ENCODE assay signal across 33 cellular contexts in the genomic region with DNA sequence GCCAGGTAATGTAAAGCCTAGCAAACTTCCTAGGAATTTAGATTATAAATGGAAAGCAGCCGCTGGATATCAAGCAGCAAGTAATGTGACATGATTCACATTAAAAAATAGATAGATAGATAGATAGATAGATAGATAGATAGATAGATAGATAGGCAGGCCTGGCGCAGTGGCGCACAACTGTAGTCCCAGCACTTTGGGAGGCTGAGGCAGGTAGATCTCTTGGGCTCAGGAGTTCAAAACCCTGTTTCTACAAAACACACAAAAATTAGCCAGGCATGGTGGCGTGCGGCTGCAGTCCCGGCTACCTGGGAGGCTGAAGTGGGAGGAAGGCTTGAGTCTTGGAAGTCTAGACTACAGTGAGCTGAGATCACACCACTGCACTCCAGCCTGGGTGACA.
"Had no signal": no experiment of that assay in that cellular context is flagged by ENCODE, and none has a peak within 500 bp of the region (broad histone marks: within the 10 kb centered on the region; RNA-seq: fewer than 3 reads in every experiment).

No MANE protein-coding gene starts in this region.

- FAIRE-seq: astrocyte, bronchial epithelial cell had no signal

- H3K4me3 ChIP-seq: adrenal gland, ascending aorta, body of pancreas, breast epithelium, cardiac muscle cell had no signal

- H3K27me3 ChIP-seq: adrenal gland, ascending aorta, body of pancreas, brain microvascular endothelial cell, breast epithelium, cardiac muscle cell had no signal

- H3K9me3 ChIP-seq: adrenal gland, ascending aorta, body of pancreas, breast epithelium had no signal

- H3K36me3 ChIP-seq: adrenal gland, ascending aorta, brain microvascular endothelial cell, breast epithelium, cardiac muscle cell had no signal

- H3K27ac ChIP-seq: adrenal gland, ascending aorta, body of pancreas, brain microvascular endothelial cell, breast epithelium, cardiac muscle cell had no signal

- ATAC-seq: activated naive CD4-positive, alpha-beta T cell treated with anti-CD3 and anti-CD28 coated beads, Interleukin-2, amount 50 U/mL, for 72 hours; activated naive CD8-positive, alpha-beta T cell treated with anti-CD3 and anti-CD28 coated beads, Interleukin-2, amount 50 U/mL, for 24 hours; activated T-cell treated with anti-CD3 and anti-CD28 coated beads, Interleukin-2, amount 50 U/mL, for 4 hours; activated T-cell treated with anti-CD3 and anti-CD28 coated beads, Interleukin-2, amount 50 U/mL, for 72 hours; activated T-helper 17 cell treated with anti-CD3 and anti-CD28 coated beads, Interleukin-2, amount 50 U/mL, for 72 hours; body of pancreas had no signal

- H3K4me1 ChIP-seq: adrenal gland, ascending aorta, body of pancreas, breast epithelium had no signal

- DNase-seq: activated effector memory CD4-positive, alpha-beta T cell treated with anti-CD3 and anti-CD28 coated beads, Interleukin-2, amount 50 U/mL, for 16 hours; activated effector memory CD4-positive, alpha-beta T cell treated with Interleukin-2 at 50 U/mL for 16 hours; activated gamma-delta T cell; activated gamma-delta T cell treated with Interleukin-2 at 50 U/mL for 16 hours; activated naive CD4-positive, alpha-beta T cell; activated naive CD4-positive, alpha-beta T cell treated with anti-CD3 and anti-CD28 coated beads for 36 hours; activated naive CD4-positive, alpha-beta T cell treated with anti-CD3 and anti-CD28 coated beads, Interleukin-2, amount 10 ng/mL, durations not matched to agents 7 days and 5 days; activated naive CD4-positive, alpha-beta T cell treated with anti-CD3 and anti-CD28 coated beads, Interleukin-2, amount 50 U/mL, for 16 hours; activated naive CD4-positive, alpha-beta T cell treated with Interleukin-2 at 50 U/mL for 16 hours; activated naive CD8-positive, alpha-beta T cell treated with anti-CD3 and anti-CD28 coated beads for 36 hours; activated naive CD8-positive, alpha-beta T cell treated with anti-CD3 and anti-CD28 coated beads, Interleukin-2, amount 10 ng/mL, durations not matched to agents 7 days and 5 days; activated naive CD8-positive, alpha-beta T cell treated with anti-CD3 and anti-CD28 coated beads, Interleukin-2, amount 50 U/mL, for 24 hours; activated T-cell treated with anti-CD3 and anti-CD28 coated beads, Interleukin-2, amount 50 U/mL, for 1 hour; activated T-cell treated with anti-CD3 and anti-CD28 coated beads, Interleukin-2, amount 50 U/mL, for 24 hours; activated T-cell treated with anti-CD3 and anti-CD28 coated beads, Interleukin-2, amount 50 U/mL, for 4 hours; activated T-cell treated with anti-CD3 and anti-CD28 coated beads, Interleukin-2, amount 50 U/mL, for 48 hours; activated T-cell treated with anti-CD3 and anti-CD28 coated beads, Interleukin-2, amount 50 U/mL, for 72 hours; adrenal gland; amniotic stem cell; amygdala; anterior cingulate cortex; aorta; body of pancreas; brain microvascular endothelial cell; caudate nucleus; central memory CD4-positive, alpha-beta T cell had no signal
